Comparison of ENCODE assay signal across 1 cellular context in the genomic region with DNA sequence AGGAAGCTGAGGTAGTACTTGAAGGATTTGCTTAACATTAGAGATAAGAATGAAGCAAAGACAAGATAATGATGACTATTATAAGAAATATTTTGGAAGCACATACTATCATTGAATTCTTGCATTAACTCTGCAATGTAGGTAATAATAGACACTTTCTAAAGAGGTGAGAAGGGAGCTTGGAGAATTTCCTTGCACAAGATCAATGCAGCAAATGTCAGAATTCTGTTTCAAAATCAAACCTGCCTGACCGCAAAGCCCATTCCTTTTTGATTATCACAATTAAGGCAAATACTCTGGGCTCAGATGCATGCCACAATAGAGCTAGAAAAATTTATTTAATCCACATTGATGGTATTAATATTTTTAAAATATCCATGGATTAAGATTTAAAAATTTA.
TF ChIP-seq lines count a peak whose summit lies in the region.

No MANE protein-coding gene starts in this region.

TF ChIP-seq in K562, 482 proteins besides CTCF, POLR2A, EP300 and RAD21:
- TF ChIP-seq, protein P1, sequence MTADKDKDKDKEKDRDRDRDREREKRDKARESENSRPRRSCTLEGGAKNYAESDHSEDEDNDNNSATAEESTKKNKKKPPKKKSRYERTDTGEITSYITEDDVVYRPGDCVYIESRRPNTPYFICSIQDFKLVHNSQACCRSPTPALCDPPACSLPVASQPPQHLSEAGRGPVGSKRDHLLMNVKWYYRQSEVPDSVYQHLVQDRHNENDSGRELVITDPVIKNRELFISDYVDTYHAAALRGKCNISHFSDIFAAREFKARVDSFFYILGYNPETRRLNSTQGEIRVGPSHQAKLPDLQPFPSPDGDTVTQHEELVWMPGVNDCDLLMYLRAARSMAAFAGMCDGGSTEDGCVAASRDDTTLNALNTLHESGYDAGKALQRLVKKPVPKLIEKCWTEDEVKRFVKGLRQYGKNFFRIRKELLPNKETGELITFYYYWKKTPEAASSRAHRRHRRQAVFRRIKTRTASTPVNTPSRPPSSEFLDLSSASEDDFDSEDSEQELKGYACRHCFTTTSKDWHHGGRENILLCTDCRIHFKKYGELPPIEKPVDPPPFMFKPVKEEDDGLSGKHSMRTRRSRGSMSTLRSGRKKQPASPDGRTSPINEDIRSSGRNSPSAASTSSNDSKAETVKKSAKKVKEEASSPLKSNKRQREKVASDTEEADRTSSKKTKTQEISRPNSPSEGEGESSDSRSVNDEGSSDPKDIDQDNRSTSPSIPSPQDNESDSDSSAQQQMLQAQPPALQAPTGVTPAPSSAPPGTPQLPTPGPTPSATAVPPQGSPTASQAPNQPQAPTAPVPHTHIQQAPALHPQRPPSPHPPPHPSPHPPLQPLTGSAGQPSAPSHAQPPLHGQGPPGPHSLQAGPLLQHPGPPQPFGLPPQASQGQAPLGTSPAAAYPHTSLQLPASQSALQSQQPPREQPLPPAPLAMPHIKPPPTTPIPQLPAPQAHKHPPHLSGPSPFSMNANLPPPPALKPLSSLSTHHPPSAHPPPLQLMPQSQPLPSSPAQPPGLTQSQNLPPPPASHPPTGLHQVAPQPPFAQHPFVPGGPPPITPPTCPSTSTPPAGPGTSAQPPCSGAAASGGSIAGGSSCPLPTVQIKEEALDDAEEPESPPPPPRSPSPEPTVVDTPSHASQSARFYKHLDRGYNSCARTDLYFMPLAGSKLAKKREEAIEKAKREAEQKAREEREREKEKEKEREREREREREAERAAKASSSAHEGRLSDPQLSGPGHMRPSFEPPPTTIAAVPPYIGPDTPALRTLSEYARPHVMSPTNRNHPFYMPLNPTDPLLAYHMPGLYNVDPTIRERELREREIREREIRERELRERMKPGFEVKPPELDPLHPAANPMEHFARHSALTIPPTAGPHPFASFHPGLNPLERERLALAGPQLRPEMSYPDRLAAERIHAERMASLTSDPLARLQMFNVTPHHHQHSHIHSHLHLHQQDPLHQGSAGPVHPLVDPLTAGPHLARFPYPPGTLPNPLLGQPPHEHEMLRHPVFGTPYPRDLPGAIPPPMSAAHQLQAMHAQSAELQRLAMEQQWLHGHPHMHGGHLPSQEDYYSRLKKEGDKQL (CRISPR knock-in tag; IDR thresholded peaks at IDR 0.05; ENCODE audit: borderline replicate concordance), result no peak
- TF ChIP-seq, protein P2, sequence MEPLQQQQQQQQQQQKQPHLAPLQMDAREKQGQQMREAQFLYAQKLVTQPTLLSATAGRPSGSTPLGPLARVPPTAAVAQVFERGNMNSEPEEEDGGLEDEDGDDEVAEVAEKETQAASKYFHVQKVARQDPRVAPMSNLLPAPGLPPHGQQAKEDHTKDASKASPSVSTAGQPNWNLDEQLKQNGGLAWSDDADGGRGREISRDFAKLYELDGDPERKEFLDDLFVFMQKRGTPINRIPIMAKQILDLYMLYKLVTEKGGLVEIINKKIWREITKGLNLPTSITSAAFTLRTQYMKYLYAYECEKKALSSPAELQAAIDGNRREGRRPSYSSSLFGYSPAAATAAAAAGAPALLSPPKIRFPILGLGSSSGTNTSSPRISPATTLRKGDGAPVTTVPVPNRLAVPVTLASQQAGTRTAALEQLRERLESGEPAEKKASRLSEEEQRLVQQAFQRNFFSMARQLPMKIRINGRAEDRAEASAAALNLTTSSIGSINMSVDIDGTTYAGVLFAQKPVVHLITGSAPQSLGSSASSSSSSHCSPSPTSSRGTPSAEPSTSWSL (CRISPR knock-in tag; IDR thresholded peaks at IDR 0.05; ENCODE audit: borderline replicate concordance), result no peak
- TF ChIP-seq JUND (IDR thresholded peaks at IDR 0.05; ENCODE audit: borderline replicate concordance, low read depth, low read length) (no peak), JUND (tag; IDR thresholded peaks at IDR 0.05; ENCODE audit: borderline replicate concordance, low read depth, low read length) (no peak), ZBTB49 (CRISPR knock-in tag; IDR thresholded peaks at IDR 0.05; ENCODE audit: borderline replicate concordance) (no peak), ZNF311 (CRISPR knock-in tag; IDR thresholded peaks at IDR 0.05) (no peak), SIRT6 (IDR thresholded peaks at IDR 0.05; ENCODE audit: low read depth, low read length) (no peak), ZNF785 (CRISPR knock-in tag; IDR thresholded peaks at IDR 0.05) (no peak), GABPA (tag; conservative IDR thresholded peaks at IDR 0.05; ENCODE audit: low read depth) (no peak), NFRKB (IDR thresholded peaks at IDR 0.05; ENCODE audit: low read depth) (no peak), HSF4 (CRISPR knock-in tag; IDR thresholded peaks at IDR 0.05; ENCODE audit: borderline replicate concordance) (no peak), ESRRA (IDR thresholded peaks at IDR 0.05; ENCODE audit: borderline replicate concordance, low read depth) (no peak), NBN (IDR thresholded peaks at IDR 0.05; ENCODE audit: low read depth) (no peak), PTTG1 (tag; IDR thresholded peaks at IDR 0.05; ENCODE audit: low read depth) (no peak)
- TF ChIP-seq, protein P3, sequence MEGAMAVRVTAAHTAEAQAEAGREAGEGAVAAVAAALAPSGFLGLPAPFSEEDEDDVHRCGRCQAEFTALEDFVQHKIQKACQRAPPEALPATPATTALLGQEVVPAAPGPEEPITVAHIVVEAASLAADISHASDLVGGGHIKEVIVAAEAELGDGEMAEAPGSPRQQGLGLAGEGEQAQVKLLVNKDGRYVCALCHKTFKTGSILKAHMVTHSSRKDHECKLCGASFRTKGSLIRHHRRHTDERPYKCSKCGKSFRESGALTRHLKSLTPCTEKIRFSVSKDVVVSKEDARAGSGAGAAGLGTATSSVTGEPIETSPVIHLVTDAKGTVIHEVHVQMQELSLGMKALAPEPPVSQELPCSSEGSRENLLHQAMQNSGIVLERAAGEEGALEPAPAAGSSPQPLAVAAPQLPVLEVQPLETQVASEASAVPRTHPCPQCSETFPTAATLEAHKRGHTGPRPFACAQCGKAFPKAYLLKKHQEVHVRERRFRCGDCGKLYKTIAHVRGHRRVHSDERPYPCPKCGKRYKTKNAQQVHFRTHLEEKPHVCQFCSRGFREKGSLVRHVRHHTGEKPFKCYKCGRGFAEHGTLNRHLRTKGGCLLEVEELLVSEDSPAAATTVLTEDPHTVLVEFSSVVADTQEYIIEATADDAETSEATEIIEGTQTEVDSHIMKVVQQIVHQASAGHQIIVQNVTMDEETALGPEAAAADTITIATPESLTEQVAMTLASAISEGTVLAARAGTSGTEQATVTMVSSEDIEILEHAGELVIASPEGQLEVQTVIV (CRISPR knock-in tag; IDR thresholded peaks at IDR 0.05; ENCODE audit: borderline replicate concordance), result no peak
